ENCODE assay signal across 8 cellular contexts in the genomic region with DNA sequence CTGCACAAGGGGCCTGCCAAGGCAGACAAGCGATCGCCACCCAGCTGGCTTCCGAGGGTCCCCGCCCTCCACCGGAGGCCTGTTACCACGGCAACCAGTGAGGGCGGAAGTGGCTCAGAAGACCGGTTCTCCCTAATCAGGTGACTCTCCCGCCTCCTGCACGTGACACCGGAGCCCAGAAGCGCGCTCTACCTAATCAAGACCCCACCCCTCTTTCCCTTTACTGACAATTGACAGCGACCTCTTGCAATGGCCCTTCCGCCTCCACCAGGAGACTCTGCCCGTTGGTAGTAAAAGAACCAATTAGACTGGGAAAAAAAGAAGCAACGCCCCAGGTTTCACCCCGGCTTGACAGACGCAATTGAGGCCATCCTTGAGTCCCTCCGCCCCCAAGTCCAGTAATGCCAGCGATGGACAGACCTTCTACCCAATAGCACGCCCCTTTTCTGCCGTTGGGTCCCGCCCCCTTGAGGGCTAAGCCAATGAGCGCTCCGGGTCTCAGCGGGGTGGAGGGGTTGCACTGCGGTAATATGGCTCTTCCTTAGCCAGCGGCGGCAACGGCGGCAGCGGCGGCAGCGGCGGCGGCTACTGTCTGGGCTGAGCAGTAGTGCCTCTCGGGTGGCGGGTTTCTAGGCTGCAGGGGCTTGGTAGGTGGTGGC. TPM values are rescaled to one million over a fixed set of nuclear protein-coding genes. Genes with fewer than 3 reads are reported as not detected.
DNase-seq lines count a peak whose midpoint lies in the region; ATAC-seq and TF ChIP-seq lines count a peak whose summit lies in the region.

A gene (plus strand): TSS at position 525 of the 659 bp plus-strand sequence. CDS start 198 bp downstream, outside the sequence.

- intact Hi-C loops in activated T-helper 2 cell treated with anti-CD3 and anti-CD28 coated beads, Interferon-gamma antibody, Interleukin-2, Interleukin-4, amounts not matched to agents 10 μg/mL and 5 μg/mL and 100 μg/mL, durations not matched to agents 14 hours and 24 hours and 36 hours (cut with micrococcal nuclease) = loop anchor here (2.0 to 10.0 kb wide), 3 partner anchors 46 to 420 kb away; a partner anchor contains a TSS

- H3K36me3 Mint-ChIP-seq in activated T-helper 2 cell treated with anti-CD3 and anti-CD28 coated beads, Interferon-gamma antibody, Interleukin-2, Interleukin-4, amounts not matched to agents 10 μg/mL and 5 μg/mL and 100 μg/mL, durations not matched to agents 14 hours and 24 hours and 36 hours (ENCODE audit: low read depth) = no peaks in the 10 kb centered on the region
- no peaks in the 10 kb centered on the region for H3K36me3 Mint-ChIP-seq in naive thymus-derived CD8-positive, alpha-beta T cell

- H3K4me3 ChIP-seq in RWPE2 (ENCODE audit: severe bottlenecking) (peak within 1 kb of the TSS; percentile 82), fibroblast of mammary gland (ENCODE audit: control insufficient read depth, low read depth, low read length) (peak within 1 kb of the TSS; percentile 84)

- peak within 1 kb of the TSS; percentile 92 for H3K27ac Mint-ChIP-seq in activated T-helper 2 cell treated with anti-CD3 and anti-CD28 coated beads, Interferon-gamma antibody, Interleukin-2, Interleukin-4, amounts not matched to agents 10 μg/mL and 5 μg/mL and 100 μg/mL, durations not matched to agents 14 hours and 24 hours and 36 hours
- H3K27ac Mint-ChIP-seq in naive thymus-derived CD8-positive, alpha-beta T cell = peak within 1 kb of the TSS in 7 of 10 donors; percentile 82 to 99 (median 97)

- H3K4me1 ChIP-seq in RWPE2 (ENCODE audit: insufficient read depth, poor library complexity, severe bottlenecking) = peaks cover 31% of the 10 kb centered on the region

- TF ChIP-seq CTCF in RWPE2 (IDR thresholded peaks at IDR 0.05; ENCODE audit: poor library complexity, severe bottlenecking) = no peak
- peak; percentile 4 for TF ChIP-seq CTCF in fibroblast of mammary gland (conservative IDR thresholded peaks at IDR 0.05; ENCODE audit: control insufficient read depth, insufficient read depth, low read depth, low read length)

- H3K9me3 Mint-ChIP-seq in activated T-helper 2 cell treated with anti-CD3 and anti-CD28 coated beads, Interferon-gamma antibody, Interleukin-2, Interleukin-4, amounts not matched to agents 10 μg/mL and 5 μg/mL and 100 μg/mL, durations not matched to agents 14 hours and 24 hours and 36 hours = no peaks in the 10 kb centered on the region
- no peaks in the 10 kb centered on the region for H3K9me3 Mint-ChIP-seq in naive thymus-derived CD8-positive, alpha-beta T cell

- H3K4me1 Mint-ChIP-seq in activated T-helper 2 cell treated with anti-CD3 and anti-CD28 coated beads, Interferon-gamma antibody, Interleukin-2, Interleukin-4, amounts not matched to agents 10 μg/mL and 5 μg/mL and 100 μg/mL, durations not matched to agents 14 hours and 24 hours and 36 hours (ENCODE audit: low read depth) = peaks cover 13% of the 10 kb centered on the region
- peaks cover 2 to 30% (median 27%) of the 10 kb centered on the region in 4 donors for H3K4me1 Mint-ChIP-seq in naive thymus-derived CD8-positive, alpha-beta T cell

- H3K27me3 Mint-ChIP-seq in activated T-helper 2 cell treated with anti-CD3 and anti-CD28 coated beads, Interferon-gamma antibody, Interleukin-2, Interleukin-4, amounts not matched to agents 10 μg/mL and 5 μg/mL and 100 μg/mL, durations not matched to agents 14 hours and 24 hours and 36 hours (ENCODE audit: low read depth) = no peaks in the 10 kb centered on the region
- no peaks in the 10 kb centered on the region for H3K27me3 Mint-ChIP-seq in naive thymus-derived CD8-positive, alpha-beta T cell

- no peaks in the 10 kb centered on the region for H3K27me3 ChIP-seq in RWPE2 (ENCODE audit: insufficient read depth, poor library complexity, severe bottlenecking)

- no peaks in the 10 kb centered on the region for H3K36me3 ChIP-seq in RWPE2 (ENCODE audit: low read depth)

- DNase-seq in EH (ENCODE audit: low read depth) (peak; percentile 100), H4 (ENCODE audit: low spot score) (peak; percentile 99), LoVo (ENCODE audit: low spot score) (peak; percentile 99), RWPE2 (ENCODE audit: low spot score) (peak; percentile 98), fibroblast of mammary gland (ENCODE audit: low read depth) (peak; percentile 99)
- peak; percentile 98 for DNase-seq in activated T-helper 2 cell treated with anti-CD3 and anti-CD28 coated beads, Interferon-gamma antibody, Interleukin-2, Interleukin-4, amounts not matched to agents 10 μg/mL and 5 μg/mL and 100 μg/mL, durations not matched to agents 14 hours and 24 hours and 36 hours (ENCODE audit: low spot score)
- peak; percentile 94 to 99 (median 98) for DNase-seq in naive thymus-derived CD8-positive, alpha-beta T cell
- DNase-seq in stimulated activated naive CD4-positive, alpha-beta T cell (lab: John Stamatoyannopoulos, UW) = peak; percentile 96 to 100 (median 98)

- POLR2A ChIA-PET in naive thymus-derived CD8-positive, alpha-beta T cell (lab: Charles Lee) = interaction anchor here (0.6 to 0.8 kb wide), 4 partner anchors 9 to 54 kb away, joined by 3 to 4 read pairs (median 3); no protein-coding TSS in a partner anchor

- ATAC-seq in RWPE2 (ENCODE audit: low read depth) = peak; percentile 90
- peak; percentile 84 to 87 for ATAC-seq in naive thymus-derived CD8-positive, alpha-beta T cell

- H3K4me3 Mint-ChIP-seq in activated T-helper 2 cell treated with anti-CD3 and anti-CD28 coated beads, Interferon-gamma antibody, Interleukin-2, Interleukin-4, amounts not matched to agents 10 μg/mL and 5 μg/mL and 100 μg/mL, durations not matched to agents 14 hours and 24 hours and 36 hours (ENCODE audit: low read depth) = no peak within 1 kb of the TSS
- peak within 1 kb of the TSS in 4 of 10 donors; percentile 91 to 97 (median 94) for H3K4me3 Mint-ChIP-seq in naive thymus-derived CD8-positive, alpha-beta T cell

- no peaks in the 10 kb centered on the region for H3K9me3 ChIP-seq in RWPE2 (ENCODE audit: severe bottlenecking)

- peak within 1 kb of the TSS; percentile 86 for H3K27ac ChIP-seq in RWPE2 (ENCODE audit: poor library complexity, severe bottlenecking)

RNA-seq across cellular contexts. Expression of the gene that starts here (rescaled TPM):
- 10.0 and 21.8 TPM in 2 replicates for total RNA-seq in H4 (2014; rRNA removed; shearing (Covaris generic))
- total RNA-seq in activated T-helper 2 cell treated with anti-CD3 and anti-CD28 coated beads, Interferon-gamma antibody, Interleukin-2, Interleukin-4, amounts not matched to agents 10 μg/mL and 5 μg/mL and 100 μg/mL, durations not matched to agents 14 hours and 24 hours and 36 hours = 23.3 and 23.5 TPM in 2 replicates
- total RNA-seq in naive thymus-derived CD8-positive, alpha-beta T cell = 10 to 100 TPM; 20.2 to 22.3 TPM
- polyA plus RNA-seq in naive thymus-derived CD8-positive, alpha-beta T cell = 10 to 100 TPM in 2 of 3 donors, 1 to 10 TPM in 1; 8.9 to 12.6 (median 10.4) TPM

Comparison
In these comparisons a context has a peak if more than half of its experiments do, and no peak if none do; other contexts are left out.
1. Peak in every context shown above with its lines: DNase-seq, ATAC-seq, H3K4me3 ChIP-seq and H3K27ac ChIP-seq.